ENCODE assay signal across 1 cellular context in the genomic region with DNA sequence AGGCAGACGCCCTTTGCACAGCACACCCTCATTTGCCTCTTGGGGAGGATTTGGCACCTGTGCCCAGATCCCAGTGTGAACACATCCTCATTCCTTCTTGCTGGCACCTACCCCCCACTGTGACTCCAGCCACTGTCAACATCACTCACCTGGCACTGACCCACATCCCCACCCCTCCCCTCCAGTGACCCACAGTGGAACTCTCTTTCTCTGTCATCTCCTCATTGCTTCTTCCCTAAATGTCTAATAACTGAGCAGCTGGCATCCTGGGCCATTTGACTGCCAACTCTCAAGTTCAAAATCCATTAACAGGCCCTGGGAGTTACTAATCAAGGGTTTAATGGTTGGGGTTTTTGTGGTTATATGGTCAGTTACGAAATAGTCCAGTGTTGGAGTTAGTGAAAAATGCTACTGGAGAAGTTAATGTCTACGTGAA.
TF ChIP-seq lines count a peak whose summit lies in the region.

No MANE protein-coding gene starts in this region.

TF ChIP-seq in GM23338, 12 proteins besides CTCF, POLR2A, EP300 and RAD21 (continued from another document):
- TF ChIP-seq, protein P1, sequence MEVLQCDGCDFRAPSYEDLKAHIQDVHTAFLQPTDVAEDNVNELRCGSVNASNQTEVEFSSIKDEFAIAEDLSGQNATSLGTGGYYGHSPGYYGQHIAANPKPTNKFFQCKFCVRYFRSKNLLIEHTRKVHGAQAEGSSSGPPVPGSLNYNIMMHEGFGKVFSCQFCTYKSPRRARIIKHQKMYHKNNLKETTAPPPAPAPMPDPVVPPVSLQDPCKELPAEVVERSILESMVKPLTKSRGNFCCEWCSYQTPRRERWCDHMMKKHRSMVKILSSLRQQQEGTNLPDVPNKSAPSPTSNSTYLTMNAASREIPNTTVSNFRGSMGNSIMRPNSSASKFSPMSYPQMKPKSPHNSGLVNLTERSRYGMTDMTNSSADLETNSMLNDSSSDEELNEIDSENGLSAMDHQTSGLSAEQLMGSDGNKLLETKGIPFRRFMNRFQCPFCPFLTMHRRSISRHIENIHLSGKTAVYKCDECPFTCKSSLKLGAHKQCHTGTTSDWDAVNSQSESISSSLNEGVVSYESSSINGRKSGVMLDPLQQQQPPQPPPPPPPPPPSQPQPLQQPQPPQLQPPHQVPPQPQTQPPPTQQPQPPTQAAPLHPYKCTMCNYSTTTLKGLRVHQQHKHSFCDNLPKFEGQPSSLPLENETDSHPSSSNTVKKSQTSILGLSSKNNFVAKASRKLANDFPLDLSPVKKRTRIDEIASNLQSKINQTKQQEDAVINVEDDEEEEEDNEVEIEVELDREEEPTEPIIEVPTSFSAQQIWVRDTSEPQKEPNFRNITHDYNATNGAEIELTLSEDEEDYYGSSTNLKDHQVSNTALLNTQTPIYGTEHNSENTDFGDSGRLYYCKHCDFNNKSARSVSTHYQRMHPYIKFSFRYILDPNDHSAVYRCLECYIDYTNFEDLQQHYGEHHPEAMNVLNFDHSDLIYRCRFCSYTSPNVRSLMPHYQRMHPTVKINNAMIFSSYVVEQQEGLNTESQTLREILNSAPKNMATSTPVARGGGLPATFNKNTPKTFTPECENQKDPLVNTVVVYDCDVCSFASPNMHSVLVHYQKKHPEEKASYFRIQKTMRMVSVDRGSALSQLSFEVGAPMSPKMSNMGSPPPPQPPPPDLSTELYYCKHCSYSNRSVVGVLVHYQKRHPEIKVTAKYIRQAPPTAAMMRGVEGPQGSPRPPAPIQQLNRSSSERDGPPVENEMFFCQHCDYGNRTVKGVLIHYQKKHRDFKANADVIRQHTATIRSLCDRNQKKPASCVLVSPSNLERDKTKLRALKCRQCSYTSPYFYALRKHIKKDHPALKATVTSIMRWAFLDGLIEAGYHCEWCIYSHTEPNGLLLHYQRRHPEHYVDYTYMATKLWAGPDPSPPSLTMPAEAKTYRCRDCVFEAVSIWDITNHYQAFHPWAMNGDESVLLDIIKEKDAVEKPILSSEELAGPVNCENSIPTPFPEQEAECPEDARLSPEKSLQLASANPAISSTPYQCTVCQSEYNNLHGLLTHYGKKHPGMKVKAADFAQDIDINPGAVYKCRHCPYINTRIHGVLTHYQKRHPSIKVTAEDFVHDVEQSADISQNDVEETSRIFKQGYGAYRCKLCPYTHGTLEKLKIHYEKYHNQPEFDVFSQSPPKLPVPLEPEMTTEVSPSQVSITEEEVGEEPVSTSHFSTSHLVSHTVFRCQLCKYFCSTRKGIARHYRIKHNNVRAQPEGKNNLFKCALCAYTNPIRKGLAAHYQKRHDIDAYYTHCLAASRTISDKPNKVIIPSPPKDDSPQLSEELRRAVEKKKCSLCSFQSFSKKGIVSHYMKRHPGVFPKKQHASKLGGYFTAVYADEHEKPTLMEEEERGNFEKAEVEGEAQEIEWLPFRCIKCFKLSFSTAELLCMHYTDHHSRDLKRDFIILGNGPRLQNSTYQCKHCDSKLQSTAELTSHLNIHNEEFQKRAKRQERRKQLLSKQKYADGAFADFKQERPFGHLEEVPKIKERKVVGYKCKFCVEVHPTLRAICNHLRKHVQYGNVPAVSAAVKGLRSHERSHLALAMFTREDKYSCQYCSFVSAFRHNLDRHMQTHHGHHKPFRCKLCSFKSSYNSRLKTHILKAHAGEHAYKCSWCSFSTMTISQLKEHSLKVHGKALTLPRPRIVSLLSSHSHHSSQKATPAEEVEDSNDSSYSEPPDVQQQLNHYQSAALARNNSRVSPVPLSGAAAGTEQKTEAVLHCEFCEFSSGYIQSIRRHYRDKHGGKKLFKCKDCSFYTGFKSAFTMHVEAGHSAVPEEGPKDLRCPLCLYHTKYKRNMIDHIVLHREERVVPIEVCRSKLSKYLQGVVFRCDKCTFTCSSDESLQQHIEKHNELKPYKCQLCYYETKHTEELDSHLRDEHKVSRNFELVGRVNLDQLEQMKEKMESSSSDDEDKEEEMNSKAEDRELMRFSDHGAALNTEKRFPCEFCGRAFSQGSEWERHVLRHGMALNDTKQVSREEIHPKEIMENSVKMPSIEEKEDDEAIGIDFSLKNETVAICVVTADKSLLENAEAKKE (CRISPR knock-in tag; IDR thresholded peaks at IDR 0.05) = no peak
- TF ChIP-seq EZH2 (IDR thresholded peaks at IDR 0.05; ENCODE audit: low read depth, unreplicated experiment) (no peak), ZNF114 (CRISPR knock-in tag; IDR thresholded peaks at IDR 0.05) (no peak), ZNF331 (CRISPR knock-in tag; IDR thresholded peaks at IDR 0.05; ENCODE audit: low read depth) (no peak), JUNB (IDR thresholded peaks at IDR 0.05; ENCODE audit: unreplicated experiment) (no peak)
- TF ChIP-seq, protein P2, sequence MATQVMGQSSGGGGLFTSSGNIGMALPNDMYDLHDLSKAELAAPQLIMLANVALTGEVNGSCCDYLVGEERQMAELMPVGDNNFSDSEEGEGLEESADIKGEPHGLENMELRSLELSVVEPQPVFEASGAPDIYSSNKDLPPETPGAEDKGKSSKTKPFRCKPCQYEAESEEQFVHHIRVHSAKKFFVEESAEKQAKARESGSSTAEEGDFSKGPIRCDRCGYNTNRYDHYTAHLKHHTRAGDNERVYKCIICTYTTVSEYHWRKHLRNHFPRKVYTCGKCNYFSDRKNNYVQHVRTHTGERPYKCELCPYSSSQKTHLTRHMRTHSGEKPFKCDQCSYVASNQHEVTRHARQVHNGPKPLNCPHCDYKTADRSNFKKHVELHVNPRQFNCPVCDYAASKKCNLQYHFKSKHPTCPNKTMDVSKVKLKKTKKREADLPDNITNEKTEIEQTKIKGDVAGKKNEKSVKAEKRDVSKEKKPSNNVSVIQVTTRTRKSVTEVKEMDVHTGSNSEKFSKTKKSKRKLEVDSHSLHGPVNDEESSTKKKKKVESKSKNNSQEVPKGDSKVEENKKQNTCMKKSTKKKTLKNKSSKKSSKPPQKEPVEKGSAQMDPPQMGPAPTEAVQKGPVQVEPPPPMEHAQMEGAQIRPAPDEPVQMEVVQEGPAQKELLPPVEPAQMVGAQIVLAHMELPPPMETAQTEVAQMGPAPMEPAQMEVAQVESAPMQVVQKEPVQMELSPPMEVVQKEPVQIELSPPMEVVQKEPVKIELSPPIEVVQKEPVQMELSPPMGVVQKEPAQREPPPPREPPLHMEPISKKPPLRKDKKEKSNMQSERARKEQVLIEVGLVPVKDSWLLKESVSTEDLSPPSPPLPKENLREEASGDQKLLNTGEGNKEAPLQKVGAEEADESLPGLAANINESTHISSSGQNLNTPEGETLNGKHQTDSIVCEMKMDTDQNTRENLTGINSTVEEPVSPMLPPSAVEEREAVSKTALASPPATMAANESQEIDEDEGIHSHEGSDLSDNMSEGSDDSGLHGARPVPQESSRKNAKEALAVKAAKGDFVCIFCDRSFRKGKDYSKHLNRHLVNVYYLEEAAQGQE (IDR thresholded peaks at IDR 0.05; ENCODE audit: unreplicated experiment) = no peak
TF ChIP-seq in GM23338: peak in this region for 0.
